ENCODE assay signal across 3 cellular contexts in the genomic region with DNA sequence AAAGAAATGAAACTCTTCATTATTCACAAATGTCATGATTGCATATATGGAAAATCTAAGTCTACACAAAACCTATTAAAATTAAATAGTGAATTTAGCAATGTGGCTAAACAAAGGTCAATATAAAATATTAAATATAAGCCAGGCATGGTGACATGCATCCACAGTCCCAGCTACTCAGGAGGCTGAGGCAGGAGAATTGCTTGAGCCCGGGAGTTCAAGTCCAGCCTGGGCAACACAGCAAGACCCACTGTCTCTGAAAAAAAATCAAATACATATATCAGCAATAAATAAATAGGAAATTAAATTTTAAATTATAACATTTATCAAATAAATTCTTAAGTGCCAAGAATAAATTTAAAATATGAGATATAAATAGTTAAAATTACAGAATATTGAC.
A peak's percentile ranks its signal among the peaks of the same experiment; 100 is the strongest.
TF ChIP-seq lines count a peak whose summit lies in the region.

No MANE protein-coding gene starts in this region.

TF ChIP-seq in HepG2, 621 proteins besides CTCF, POLR2A, EP300 and RAD21:
- TF ChIP-seq ZNF121 (CRISPR knock-in tag; IDR thresholded peaks at IDR 0.05) (peak; percentile 45; the same call in 1 of the 2 replicates), ZNF543 (CRISPR knock-in tag; IDR thresholded peaks at IDR 0.05) (no peak)
- TF ChIP-seq, protein P1, sequence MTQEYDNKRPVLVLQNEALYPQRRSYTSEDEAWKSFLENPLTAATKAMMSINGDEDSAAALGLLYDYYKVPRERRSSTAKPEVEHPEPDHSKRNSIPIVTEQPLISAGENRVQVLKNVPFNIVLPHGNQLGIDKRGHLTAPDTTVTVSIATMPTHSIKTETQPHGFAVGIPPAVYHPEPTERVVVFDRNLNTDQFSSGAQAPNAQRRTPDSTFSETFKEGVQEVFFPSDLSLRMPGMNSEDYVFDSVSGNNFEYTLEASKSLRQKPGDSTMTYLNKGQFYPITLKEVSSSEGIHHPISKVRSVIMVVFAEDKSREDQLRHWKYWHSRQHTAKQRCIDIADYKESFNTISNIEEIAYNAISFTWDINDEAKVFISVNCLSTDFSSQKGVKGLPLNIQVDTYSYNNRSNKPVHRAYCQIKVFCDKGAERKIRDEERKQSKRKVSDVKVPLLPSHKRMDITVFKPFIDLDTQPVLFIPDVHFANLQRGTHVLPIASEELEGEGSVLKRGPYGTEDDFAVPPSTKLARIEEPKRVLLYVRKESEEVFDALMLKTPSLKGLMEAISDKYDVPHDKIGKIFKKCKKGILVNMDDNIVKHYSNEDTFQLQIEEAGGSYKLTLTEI (CRISPR knock-in tag; conservative IDR thresholded peaks at IDR 0.05) = no peak

TF ChIP-seq in HEK293, 187 proteins besides CTCF, POLR2A, EP300 and RAD21:
- TF ChIP-seq ZNF121 (tag by site-specific recombination; IDR thresholded peaks at IDR 0.05) (peak; percentile 80), ZNF792 (tag by site-specific recombination; IDR thresholded peaks at IDR 0.05) (no peak)

TF ChIP-seq in K562, 482 proteins besides CTCF, POLR2A, EP300 and RAD21:
- no peak for TF ChIP-seq MCM3 (IDR thresholded peaks at IDR 0.05)
- TF ChIP-seq CREM (IDR thresholded peaks at IDR 0.05; ENCODE audit: low read depth) = no peak
- TF ChIP-seq ZNF121 (CRISPR knock-in tag; conservative IDR thresholded peaks at IDR 0.05) = peak; percentile 58
- no peak for TF ChIP-seq ZNF764 (CRISPR knock-in tag; IDR thresholded peaks at IDR 0.05; ENCODE audit: low read depth)
- TF ChIP-seq ZBTB7A (IDR thresholded peaks at IDR 0.05; ENCODE audit: borderline replicate concordance, control insufficient read depth, low read depth, low read length) = no peak
- TF ChIP-seq, protein P2, sequence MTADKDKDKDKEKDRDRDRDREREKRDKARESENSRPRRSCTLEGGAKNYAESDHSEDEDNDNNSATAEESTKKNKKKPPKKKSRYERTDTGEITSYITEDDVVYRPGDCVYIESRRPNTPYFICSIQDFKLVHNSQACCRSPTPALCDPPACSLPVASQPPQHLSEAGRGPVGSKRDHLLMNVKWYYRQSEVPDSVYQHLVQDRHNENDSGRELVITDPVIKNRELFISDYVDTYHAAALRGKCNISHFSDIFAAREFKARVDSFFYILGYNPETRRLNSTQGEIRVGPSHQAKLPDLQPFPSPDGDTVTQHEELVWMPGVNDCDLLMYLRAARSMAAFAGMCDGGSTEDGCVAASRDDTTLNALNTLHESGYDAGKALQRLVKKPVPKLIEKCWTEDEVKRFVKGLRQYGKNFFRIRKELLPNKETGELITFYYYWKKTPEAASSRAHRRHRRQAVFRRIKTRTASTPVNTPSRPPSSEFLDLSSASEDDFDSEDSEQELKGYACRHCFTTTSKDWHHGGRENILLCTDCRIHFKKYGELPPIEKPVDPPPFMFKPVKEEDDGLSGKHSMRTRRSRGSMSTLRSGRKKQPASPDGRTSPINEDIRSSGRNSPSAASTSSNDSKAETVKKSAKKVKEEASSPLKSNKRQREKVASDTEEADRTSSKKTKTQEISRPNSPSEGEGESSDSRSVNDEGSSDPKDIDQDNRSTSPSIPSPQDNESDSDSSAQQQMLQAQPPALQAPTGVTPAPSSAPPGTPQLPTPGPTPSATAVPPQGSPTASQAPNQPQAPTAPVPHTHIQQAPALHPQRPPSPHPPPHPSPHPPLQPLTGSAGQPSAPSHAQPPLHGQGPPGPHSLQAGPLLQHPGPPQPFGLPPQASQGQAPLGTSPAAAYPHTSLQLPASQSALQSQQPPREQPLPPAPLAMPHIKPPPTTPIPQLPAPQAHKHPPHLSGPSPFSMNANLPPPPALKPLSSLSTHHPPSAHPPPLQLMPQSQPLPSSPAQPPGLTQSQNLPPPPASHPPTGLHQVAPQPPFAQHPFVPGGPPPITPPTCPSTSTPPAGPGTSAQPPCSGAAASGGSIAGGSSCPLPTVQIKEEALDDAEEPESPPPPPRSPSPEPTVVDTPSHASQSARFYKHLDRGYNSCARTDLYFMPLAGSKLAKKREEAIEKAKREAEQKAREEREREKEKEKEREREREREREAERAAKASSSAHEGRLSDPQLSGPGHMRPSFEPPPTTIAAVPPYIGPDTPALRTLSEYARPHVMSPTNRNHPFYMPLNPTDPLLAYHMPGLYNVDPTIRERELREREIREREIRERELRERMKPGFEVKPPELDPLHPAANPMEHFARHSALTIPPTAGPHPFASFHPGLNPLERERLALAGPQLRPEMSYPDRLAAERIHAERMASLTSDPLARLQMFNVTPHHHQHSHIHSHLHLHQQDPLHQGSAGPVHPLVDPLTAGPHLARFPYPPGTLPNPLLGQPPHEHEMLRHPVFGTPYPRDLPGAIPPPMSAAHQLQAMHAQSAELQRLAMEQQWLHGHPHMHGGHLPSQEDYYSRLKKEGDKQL (CRISPR knock-in tag; IDR thresholded peaks at IDR 0.05; ENCODE audit: borderline replicate concordance) = no peak
- no peak for TF ChIP-seq RBFOX2 (IDR thresholded peaks at IDR 0.05; ENCODE audit: low read depth, low read length)
- peak; percentile 14; the same call in 1 of the 2 replicates for TF ChIP-seq ZNF316 (IDR thresholded peaks at IDR 0.05)
